Comparison of ENCODE assay signal across 8 cellular contexts in genomic region chr1:27553823-27554222, GRCh38. TPM values are rescaled to one million over a fixed set of nuclear protein-coding genes. Genes with fewer than 3 reads are reported as not detected.
DNase-seq lines count a peak whose midpoint lies in the region; ATAC-seq and TF ChIP-seq lines count a peak whose summit lies in the region.
"Not testable (repeated sequence)": the region's sequence is repeated elsewhere in the genome, so short reads cannot be mapped to it uniquely, and the experiment has no call there.

No MANE protein-coding gene starts in this region.

- peaks cover 0 to 77% (median 56%) of the 10 kb centered on the region in 9 donors for H3K36me3 ChIP-seq in heart left ventricle
- peaks cover 45 to 51% (median 47%) of the 10 kb centered on the region in 3 donors for H3K36me3 ChIP-seq in skeletal muscle tissue (ENCODE audit: control insufficient read depth in 3 of 3, insufficient read depth in 3 of 3, low read length in 3 of 3)
- not testable (repeated sequence) for H3K36me3 ChIP-seq in uterus

- H3K27ac ChIP-seq in RWPE1 (peak overlapping the region; percentile 98), heart left ventricle (peak overlapping the region in 10 of 12 donors; percentile 0 to 96 (median 90)), skeletal muscle tissue (ENCODE audit: low read depth, low read length) (peak overlapping the region; percentile 62), uterus (peak overlapping the region; percentile 88 to 93)

- peak overlapping the region; percentile 42 for H3K27ac Mint-ChIP-seq in activated T-helper 2 cell treated with anti-CD3 and anti-CD28 coated beads, Interferon-gamma antibody, Interleukin-2, Interleukin-4, amounts not matched to agents 10 μg/mL and 5 μg/mL and 100 μg/mL, durations not matched to agents 14 hours and 24 hours and 36 hours
- H3K27ac Mint-ChIP-seq in chondrocyte (ENCODE audit: unreplicated experiment) (peak overlapping the region; percentile 81), mesothelial cell of epicardium (peak overlapping the region; percentile 1), nephron progenitor cell (peak overlapping the region; percentile 84)

- H3K9ac ChIP-seq in skeletal muscle tissue (ENCODE audit: low read depth in 1 of 3, low read length in 3 of 3), result peak overlapping the region in 1 of 3 donors; percentile 46

- not testable (repeated sequence) for H3K27me3 ChIP-seq in heart left ventricle; skeletal muscle tissue (ENCODE audit: control insufficient read depth in 3 of 3, insufficient read depth in 3 of 3, low read length in 3 of 3); uterus

- H3K4me1 ChIP-seq in heart left ventricle, result peaks cover 4 to 52% (median 43%) of the 10 kb centered on the region in 12 donors
- H3K4me1 ChIP-seq in skeletal muscle tissue (ENCODE audit: control insufficient read depth in 3 of 3, insufficient read depth in 3 of 3, low read length in 3 of 3), result peaks cover 43 to 49% (median 43%) of the 10 kb centered on the region in 3 donors
- peaks cover 14 to 26% of the 10 kb centered on the region in 2 donors for H3K4me1 ChIP-seq in uterus

- POLR2A ChIA-PET in RWPE1 (lab: Yijun Ruan, JAX; ENCODE audit: low non-redundant PET), result not testable (repeated sequence)

- H3K9me3 ChIP-seq in heart left ventricle; skeletal muscle tissue (ENCODE audit: control insufficient read depth in 3 of 3, low read length in 3 of 3); uterus: not testable (repeated sequence)

- intact Hi-C loops in activated T-helper 2 cell treated with anti-CD3 and anti-CD28 coated beads, Interferon-gamma antibody, Interleukin-2, Interleukin-4, amounts not matched to agents 10 μg/mL and 5 μg/mL and 100 μg/mL, durations not matched to agents 14 hours and 24 hours and 36 hours (cut with micrococcal nuclease); heart left ventricle (cut with DNase I); uterus (cut with DNase I; ENCODE audit: low total_unique reads): not testable (repeated sequence)

- 88 to 97% (median 95%) methylated on average over 7 of the region's 7 CpGs for WGBS in heart left ventricle, 4 donors

- not testable (repeated sequence) for TF ChIP-seq CTCF in RWPE1 (conservative IDR thresholded peaks at IDR 0.05; ENCODE audit: low read depth); chondrocyte (IDR thresholded peaks at IDR 0.05); heart left ventricle (IDR thresholded peaks at IDR 0.05); mesothelial cell of epicardium (IDR thresholded peaks at IDR 0.05; ENCODE audit: unreplicated experiment); nephron progenitor cell (IDR thresholded peaks at IDR 0.05); uterus (IDR thresholded peaks at IDR 0.05)

- H3K4me1 Mint-ChIP-seq in activated T-helper 2 cell treated with anti-CD3 and anti-CD28 coated beads, Interferon-gamma antibody, Interleukin-2, Interleukin-4, amounts not matched to agents 10 μg/mL and 5 μg/mL and 100 μg/mL, durations not matched to agents 14 hours and 24 hours and 36 hours (ENCODE audit: low read depth), result peaks cover 24% of the 10 kb centered on the region
- H3K4me1 Mint-ChIP-seq in chondrocyte (ENCODE audit: low read depth) (peaks cover 41% of the 10 kb centered on the region), mesothelial cell of epicardium (peaks cover 15% of the 10 kb centered on the region), nephron progenitor cell (peaks cover 47% of the 10 kb centered on the region)

- H3K9me3 Mint-ChIP-seq in activated T-helper 2 cell treated with anti-CD3 and anti-CD28 coated beads, Interferon-gamma antibody, Interleukin-2, Interleukin-4, amounts not matched to agents 10 μg/mL and 5 μg/mL and 100 μg/mL, durations not matched to agents 14 hours and 24 hours and 36 hours; chondrocyte (ENCODE audit: low read depth); mesothelial cell of epicardium; nephron progenitor cell: not testable (repeated sequence)

- not testable (repeated sequence) for H3K36me3 Mint-ChIP-seq in activated T-helper 2 cell treated with anti-CD3 and anti-CD28 coated beads, Interferon-gamma antibody, Interleukin-2, Interleukin-4, amounts not matched to agents 10 μg/mL and 5 μg/mL and 100 μg/mL, durations not matched to agents 14 hours and 24 hours and 36 hours (ENCODE audit: low read depth); chondrocyte (ENCODE audit: low read depth)
- peaks cover 15% of the 10 kb centered on the region for H3K36me3 Mint-ChIP-seq in mesothelial cell of epicardium
- H3K36me3 Mint-ChIP-seq in nephron progenitor cell (ENCODE audit: low read depth), result peaks cover 27% of the 10 kb centered on the region

- not testable (repeated sequence) for H3K27me3 Mint-ChIP-seq in activated T-helper 2 cell treated with anti-CD3 and anti-CD28 coated beads, Interferon-gamma antibody, Interleukin-2, Interleukin-4, amounts not matched to agents 10 μg/mL and 5 μg/mL and 100 μg/mL, durations not matched to agents 14 hours and 24 hours and 36 hours (ENCODE audit: low read depth); chondrocyte (ENCODE audit: low read depth); mesothelial cell of epicardium (ENCODE audit: low read depth); nephron progenitor cell (ENCODE audit: low read depth, poor library complexity)

- not testable (repeated sequence) for TF ChIP-seq POLR2A in heart left ventricle (IDR thresholded peaks at IDR 0.05); uterus (IDR thresholded peaks at IDR 0.05)

- CTCF ChIA-PET in RWPE1 (lab: Yijun Ruan, JAX), result not testable (repeated sequence)

- not testable (repeated sequence) for H3K4me3 Mint-ChIP-seq in activated T-helper 2 cell treated with anti-CD3 and anti-CD28 coated beads, Interferon-gamma antibody, Interleukin-2, Interleukin-4, amounts not matched to agents 10 μg/mL and 5 μg/mL and 100 μg/mL, durations not matched to agents 14 hours and 24 hours and 36 hours (ENCODE audit: low read depth); chondrocyte (ENCODE audit: unreplicated experiment); mesothelial cell of epicardium; nephron progenitor cell

- not testable (repeated sequence) for H3K4me3 ChIP-seq in heart left ventricle; skeletal muscle tissue (ENCODE audit: low read length in 3 of 3); uterus

- ATAC-seq in heart left ventricle, result not testable (repeated sequence)

- not testable (repeated sequence) for DNase-seq in RWPE1 (ENCODE audit: low spot score); activated T-helper 2 cell treated with anti-CD3 and anti-CD28 coated beads, Interferon-gamma antibody, Interleukin-2, Interleukin-4, amounts not matched to agents 10 μg/mL and 5 μg/mL and 100 μg/mL, durations not matched to agents 14 hours and 24 hours and 36 hours (ENCODE audit: low spot score); chondrocyte (ENCODE audit: low spot score); heart left ventricle; mesothelial cell of epicardium (ENCODE audit: low spot score in 2 of 2, unreplicated experiment in 2 of 2); nephron progenitor cell; uterus

RNA-seq across cellular contexts. Expression of gene AHDC1, which starts 50.1 kb away (rescaled TPM):
- total RNA-seq in activated T-helper 2 cell treated with anti-CD3 and anti-CD28 coated beads, Interferon-gamma antibody, Interleukin-2, Interleukin-4, amounts not matched to agents 10 μg/mL and 5 μg/mL and 100 μg/mL, durations not matched to agents 14 hours and 24 hours and 36 hours, result 28.5 and 29.3 TPM in 2 replicates
- total RNA-seq in chondrocyte (61.6 to 86.7 TPM (median 61.8 TPM) in 3 replicates), heart left ventricle (10 to 100 TPM; 29.2 to 50.2 (median 42.1) TPM), mesothelial cell of epicardium (71.4 to 73.5 TPM (median 72.1 TPM) in 3 replicates), skeletal muscle tissue (19.8 TPM), uterus (100 to 1,000 TPM in 1 of 4 donors, 10 to 100 TPM in 3; 11.2 to 179 (median 50.7) TPM)
- polyA plus RNA-seq in heart left ventricle, result 10 to 100 TPM; 25.8 to 48.4 TPM

Comparison
In these comparisons a context has a peak if more than half of its experiments do, and no peak if none do; other contexts are left out.
1. H3K27ac Mint-ChIP-seq: peak in every context shown above with its lines; median percentile 84 in nephron progenitor cell; 81 in chondrocyte; 42 in activated T-helper 2 cell treated with anti-CD3 and anti-CD28 coated beads, Interferon-gamma antibody, Interleukin-2, Interleukin-4, amounts not matched to agents 10 μg/mL and 5 μg/mL and 100 μg/mL, durations not matched to agents 14 hours and 24 hours and 36 hours; 1 in mesothelial cell of epicardium.